Comparison of ENCODE assay signal across 8 cellular contexts in genomic region chr1:2279210-2279639, GRCh38. TPM values are rescaled to one million over a fixed set of nuclear protein-coding genes. Genes with fewer than 3 reads are reported as not detected.
DNase-seq lines count a peak whose midpoint lies in the region; ATAC-seq lines count a peak whose summit lies in the region.

No MANE protein-coding gene starts in this region.

- no peaks in the 10 kb centered on the region for H3K27me3 ChIP-seq in HUES48 (ENCODE audit: control insufficient read depth, insufficient read depth, low read length)

- peak overlapping the region; percentile 35 for H3K4me3 Mint-ChIP-seq in dendritic cell treated with granulocyte-macrophage colony-stimulating factor and Interleukin-4, amounts not matched to agents 40 ng/mL and 50 ng/mL, for 4 days
- H3K4me3 Mint-ChIP-seq in stimulated activated effector memory CD8-positive, alpha-beta T cell treated with anti-CD3 and anti-CD28 coated beads, Interleukin-12 subunit alpha, Interleukin-12 subunit beta, amount 100 ng/mL, for 72 hours: no peak overlapping the region
- H3K4me3 Mint-ChIP-seq in activated CD8-positive, alpha-beta memory T cell treated with anti-CD3 and anti-CD28 coated beads, Interleukin-2, amount 10 ng/mL, durations not matched to agents 7 days and 5 days: no peak overlapping the region

- peak overlapping the region; percentile 10; the same call in 1 of the 2 replicates for H3K9ac ChIP-seq in HUES48 (ENCODE audit: low read depth, low read length)

- H3K27ac ChIP-seq in HUES48 (ENCODE audit: low read depth, low read length): peak overlapping the region; percentile 86

- peaks cover 73% of the 10 kb centered on the region for H3K4me1 Mint-ChIP-seq in dendritic cell treated with granulocyte-macrophage colony-stimulating factor and Interleukin-4, amounts not matched to agents 40 ng/mL and 50 ng/mL, for 4 days (ENCODE audit: low read depth)
- peaks cover 48% of the 10 kb centered on the region for H3K4me1 Mint-ChIP-seq in stimulated activated effector memory CD8-positive, alpha-beta T cell treated with anti-CD3 and anti-CD28 coated beads, Interleukin-12 subunit alpha, Interleukin-12 subunit beta, amount 100 ng/mL, for 72 hours
- H3K4me1 Mint-ChIP-seq in activated CD8-positive, alpha-beta memory T cell treated with anti-CD3 and anti-CD28 coated beads, Interleukin-2, amount 10 ng/mL, durations not matched to agents 7 days and 5 days: peaks cover 4% of the 10 kb centered on the region

- intact Hi-C loops in dendritic cell treated with granulocyte-macrophage colony-stimulating factor and Interleukin-4, amounts not matched to agents 40 ng/mL and 50 ng/mL, for 4 days (cut with micrococcal nuclease): no loop called here
- intact Hi-C loops in left colon (cut with DNase I, micrococcal nuclease): no loop called here

- 0 out of 2 replicates have a peak overlapping the region, but pooled peaks have one; percentile 21 for H3K4me3 ChIP-seq in HUES48 (ENCODE audit: low read depth, low read length)

- H3K9me3 Mint-ChIP-seq in dendritic cell treated with granulocyte-macrophage colony-stimulating factor and Interleukin-4, amounts not matched to agents 40 ng/mL and 50 ng/mL, for 4 days: no peaks in the 10 kb centered on the region
- no peaks in the 10 kb centered on the region for H3K9me3 Mint-ChIP-seq in stimulated activated effector memory CD8-positive, alpha-beta T cell treated with anti-CD3 and anti-CD28 coated beads, Interleukin-12 subunit alpha, Interleukin-12 subunit beta, amount 100 ng/mL, for 72 hours
- no peaks in the 10 kb centered on the region for H3K9me3 Mint-ChIP-seq in activated CD8-positive, alpha-beta memory T cell treated with anti-CD3 and anti-CD28 coated beads, Interleukin-2, amount 10 ng/mL, durations not matched to agents 7 days and 5 days (ENCODE audit: low read depth)

- H3K27me3 Mint-ChIP-seq in dendritic cell treated with granulocyte-macrophage colony-stimulating factor and Interleukin-4, amounts not matched to agents 40 ng/mL and 50 ng/mL, for 4 days: no peaks in the 10 kb centered on the region
- H3K27me3 Mint-ChIP-seq in activated CD8-positive, alpha-beta memory T cell treated with anti-CD3 and anti-CD28 coated beads, Interleukin-2, amount 10 ng/mL, durations not matched to agents 7 days and 5 days: no peaks in the 10 kb centered on the region

- DNase-seq in left colon (peak; percentile 44 to 61), NCI-H1417 treated with DMSO at 0.1 percent for 48 hours (lab: John Stamatoyannopoulos, UW) (no peak), NCI-H1092 (lab: John Stamatoyannopoulos, UW) (no peak)
- DNase-seq in stimulated activated effector memory CD8-positive, alpha-beta T cell treated with anti-CD3 and anti-CD28 coated beads, Interleukin-12 subunit alpha, Interleukin-12 subunit beta, amount 100 ng/mL, for 72 hours (ENCODE audit: low spot score in 2 of 2): no peak
- DNase-seq in activated CD8-positive, alpha-beta memory T cell treated with anti-CD3 and anti-CD28 coated beads, Interleukin-2, amount 10 ng/mL, durations not matched to agents 7 days and 5 days: no peak

- H3K36me3 ChIP-seq in HUES48 (ENCODE audit: control insufficient read depth, insufficient read depth, low read length): peaks cover 4% of the 10 kb centered on the region

- ATAC-seq in left colon (peak; percentile 11), HG03095 (IDR thresholded peaks at IDR 0.05; ENCODE audit: unreplicated experiment) (no peak)
- no peak for ATAC-seq in stimulated activated effector memory CD8-positive, alpha-beta T cell treated with anti-CD3 and anti-CD28 coated beads, Interleukin-12 subunit alpha, Interleukin-12 subunit beta, amount 100 ng/mL, for 72 hours
- no peak for ATAC-seq in activated CD8-positive, alpha-beta memory T cell treated with anti-CD3 and anti-CD28 coated beads, Interleukin-2, amount 10 ng/mL, durations not matched to agents 7 days and 5 days

- peaks cover 80% of the 10 kb centered on the region for H3K36me3 Mint-ChIP-seq in dendritic cell treated with granulocyte-macrophage colony-stimulating factor and Interleukin-4, amounts not matched to agents 40 ng/mL and 50 ng/mL, for 4 days (ENCODE audit: low read depth)
- H3K36me3 Mint-ChIP-seq in stimulated activated effector memory CD8-positive, alpha-beta T cell treated with anti-CD3 and anti-CD28 coated beads, Interleukin-12 subunit alpha, Interleukin-12 subunit beta, amount 100 ng/mL, for 72 hours: no peaks in the 10 kb centered on the region
- H3K36me3 Mint-ChIP-seq in activated CD8-positive, alpha-beta memory T cell treated with anti-CD3 and anti-CD28 coated beads, Interleukin-2, amount 10 ng/mL, durations not matched to agents 7 days and 5 days: peaks cover 8% of the 10 kb centered on the region

- no peaks in the 10 kb centered on the region for H3K9me3 ChIP-seq in HUES48 (ENCODE audit: control insufficient read depth, insufficient read depth, low read length)

- CTCF ChIA-PET in activated CD8-positive, alpha-beta memory T cell treated with anti-CD3 and anti-CD28 coated beads, Interleukin-2, amount 10 ng/mL, durations not matched to agents 7 days and 5 days (lab: Charles Lee): no interaction called here

- H3K4me1 ChIP-seq in HUES48 (ENCODE audit: control insufficient read depth, insufficient read depth, low read length): peaks cover 34% of the 10 kb centered on the region

- H3K27ac Mint-ChIP-seq in dendritic cell treated with granulocyte-macrophage colony-stimulating factor and Interleukin-4, amounts not matched to agents 40 ng/mL and 50 ng/mL, for 4 days: peak overlapping the region; percentile 65
- H3K27ac Mint-ChIP-seq in stimulated activated effector memory CD8-positive, alpha-beta T cell treated with anti-CD3 and anti-CD28 coated beads, Interleukin-12 subunit alpha, Interleukin-12 subunit beta, amount 100 ng/mL, for 72 hours: peak overlapping the region; percentile 78
- no peak overlapping the region for H3K27ac Mint-ChIP-seq in activated CD8-positive, alpha-beta memory T cell treated with anti-CD3 and anti-CD28 coated beads, Interleukin-2, amount 10 ng/mL, durations not matched to agents 7 days and 5 days

RNA-seq across cellular contexts. Expression of gene SKI, which starts 51.1 kb away (rescaled TPM):
- 10 to 100 TPM; 30.2 to 35.5 TPM for total RNA-seq in left colon
- total RNA-seq in activated CD8-positive, alpha-beta memory T cell treated with anti-CD3 and anti-CD28 coated beads, Interleukin-2, amount 10 ng/mL, durations not matched to agents 7 days and 5 days: 10 to 100 TPM; 35.0 to 42.9 TPM

Comparison
In these comparisons a context has a peak if more than half of its experiments do, and no peak if none do; other contexts are left out.
1. DNase-seq: peak in left colon (2 of 2); none in stimulated activated effector memory CD8-positive, alpha-beta T cell treated with anti-CD3 and anti-CD28 coated beads, Interleukin-12 subunit alpha, Interleukin-12 subunit beta, amount 100 ng/mL, for 72 hours (0 of 2), NCI-H1417 treated with DMSO at 0.1 percent for 48 hours (single experiment), activated CD8-positive, alpha-beta memory T cell treated with anti-CD3 and anti-CD28 coated beads, Interleukin-2, amount 10 ng/mL, durations not matched to agents 7 days and 5 days (single experiment) and NCI-H1092 (single experiment).